9 cellular contexts compared by ENCODE assay signal in genomic region chr14:71166434-71166833, GRCh38.
DNase-seq lines count a peak whose midpoint lies in the region; ATAC-seq and TF ChIP-seq lines count a peak whose summit lies in the region.
"Had no signal": no experiment of that assay in that cellular context is flagged by ENCODE, and none has a peak within 500 bp of the region (broad histone marks: within the 10 kb centered on the region; RNA-seq: fewer than 3 reads in every experiment).

No MANE protein-coding gene starts in this region.

- no peak overlapping the region for H3K4me3 ChIP-seq in right lobe of liver
- H3K4me3 ChIP-seq: skin epidermis had no signal

- ATAC-seq in right lobe of liver (peak; percentile 48 to 80 (median 68)), HG03442 (IDR thresholded peaks at IDR 0.05; ENCODE audit: unreplicated experiment) (no peak)
- no peak for ATAC-seq in effector memory CD8-positive, alpha-beta T cell (replicated peaks)

- H3K36me3 ChIP-seq in right lobe of liver, result no peaks in the 10 kb centered on the region

- no peak overlapping the region for H3K27ac ChIP-seq in right lobe of liver
- H3K27ac ChIP-seq: skin epidermis had no signal

- DNase-seq in GM04503 (ENCODE audit: low read depth), result peak; percentile 39
- peak; percentile 70 for DNase-seq in M059J (ENCODE audit: low read depth)
- no peak for DNase-seq in right lobe of liver
- DNase-seq in effector memory CD8-positive, alpha-beta T cell, result no peak
- no peak for DNase-seq in T-helper 1 cell
- DNase-seq in COLO668 (lab: John Stamatoyannopoulos, UW; ENCODE audit: unreplicated experiment), result no peak

- TF ChIP-seq CTCF in brain (conservative IDR thresholded peaks at IDR 0.05) (peak in 1 of 2 experiments; percentile 56), right lobe of liver (IDR thresholded peaks at IDR 0.05) (peak; percentile 27 to 59 (median 40))

- H3K4me1 Mint-ChIP-seq in brain, result peaks cover 20% of the 10 kb centered on the region
- peaks cover 11 to 19% of the 10 kb centered on the region in 2 donors for H3K4me1 Mint-ChIP-seq in effector memory CD8-positive, alpha-beta T cell (ENCODE audit: low read depth in 2 of 2)

- peaks cover 0 to 6% (median 3%) of the 10 kb centered on the region in 5 experiments for H3K9me3 Mint-ChIP-seq in brain
- H3K9me3 Mint-ChIP-seq in effector memory CD8-positive, alpha-beta T cell, result no peaks in the 10 kb centered on the region

- no peaks in the 10 kb centered on the region for H3K27me3 ChIP-seq in right lobe of liver

- no peaks in the 10 kb centered on the region for H3K9me3 ChIP-seq in right lobe of liver

- H3K27ac Mint-ChIP-seq in brain, result peak overlapping the region in 3 of 5 experiments; percentile 25 to 79 (median 65)
- H3K27ac Mint-ChIP-seq in effector memory CD8-positive, alpha-beta T cell, result no peak overlapping the region

- no peaks in the 10 kb centered on the region for H3K36me3 Mint-ChIP-seq in brain
- H3K36me3 Mint-ChIP-seq in effector memory CD8-positive, alpha-beta T cell (ENCODE audit: insufficient read depth), result peaks cover 2% of the 10 kb centered on the region

- WGBS in right lobe of liver (ENCODE audit: insufficient coverage, low coverage, low lambda C conversion rate, missing lambda C conversion rate), result 46% methylated on average over 1 of the region's 1 CpG

- intact Hi-C loops in right lobe of liver (cut with DNase I), result no loop called here

- peaks cover 7% of the 10 kb centered on the region for H3K27me3 Mint-ChIP-seq in brain
- peaks cover 0 to 17% of the 10 kb centered on the region in 2 donors for H3K27me3 Mint-ChIP-seq in effector memory CD8-positive, alpha-beta T cell

- no peak overlapping the region for H3K4me3 Mint-ChIP-seq in brain
- H3K4me3 Mint-ChIP-seq in effector memory CD8-positive, alpha-beta T cell, result no peak overlapping the region

- no peak for TF ChIP-seq POLR2A in right lobe of liver (IDR thresholded peaks at IDR 0.05)

- peaks cover 0 to 12% (median 0%) of the 10 kb centered on the region in 4 donors for H3K4me1 ChIP-seq in right lobe of liver

Comparison
In these comparisons a context has a peak if more than half of its experiments do, and no peak if none do; other contexts are left out.
1. DNase-seq: peak in GM04503 (single experiment) and M059J (single experiment); none in right lobe of liver (0 of 3), effector memory CD8-positive, alpha-beta T cell (0 of 3), T-helper 1 cell (0 of 5) and COLO668 (single experiment).
2. H3K27ac Mint-ChIP-seq: peak in brain (3 of 5); none in effector memory CD8-positive, alpha-beta T cell (0 of 2).
3. ATAC-seq: peak in right lobe of liver (4 of 4); none in effector memory CD8-positive, alpha-beta T cell (single experiment) and HG03442 (single experiment).